ENCODE assay signal across 8 cellular contexts in genomic region chr11:43880640-43881159, GRCh38. TPM values are rescaled to one million over a fixed set of nuclear protein-coding genes. Genes with fewer than 3 reads are reported as not detected.
DNase-seq lines count a peak whose midpoint lies in the region; ATAC-seq, FAIRE-seq and TF ChIP-seq lines count a peak whose summit lies in the region.

Gene ALKBH3, plus strand, starts transcription at chr11:43880831. Its CDS starts 1,822 bp downstream, at chr11:43882653.

- H3K9me3 ChIP-seq in esophagus squamous epithelium, result no peaks in the 10 kb centered on the region

- H3K27ac Mint-ChIP-seq in activated T-cell treated with anti-CD3 and anti-CD28 coated beads, Interleukin-2, amount 50 U/mL, for 72 hours, result peak within 1 kb of the TSS; percentile 96

- H3K4me3 Mint-ChIP-seq in activated T-cell treated with anti-CD3 and anti-CD28 coated beads, Interleukin-2, amount 50 U/mL, for 72 hours, result peak within 1 kb of the TSS; percentile 96 to 99

- H3K27me3 ChIP-seq in esophagus squamous epithelium, result peaks cover 0 to 39% (median 0%) of the 10 kb centered on the region in 4 donors

- peaks cover 6% of the 10 kb centered on the region for H3K27me3 Mint-ChIP-seq in activated T-cell treated with anti-CD3 and anti-CD28 coated beads, Interleukin-2, amount 50 U/mL, for 72 hours (ENCODE audit: low read depth)

- H3K36me3 Mint-ChIP-seq in activated T-cell treated with anti-CD3 and anti-CD28 coated beads, Interleukin-2, amount 50 U/mL, for 72 hours (ENCODE audit: insufficient read depth in 2 of 2), result peaks cover 3 to 10% of the 10 kb centered on the region in 2 donors

- H3K4me1 ChIP-seq in esophagus squamous epithelium, result peaks cover 0 to 24% (median 16%) of the 10 kb centered on the region in 3 donors

- TF ChIP-seq RAD21 in Ishikawa (IDR thresholded peaks at IDR 0.05; ENCODE audit: low read depth), result no peak

- 0 out of 2 replicates have a peak, but pooled peaks have one; percentile 13 for TF ChIP-seq EP300 in Ishikawa (IDR thresholded peaks at IDR 0.05; ENCODE audit: borderline replicate concordance)

- peak in 1 of 4 donors; percentile 33 for TF ChIP-seq POLR2A in esophagus squamous epithelium (IDR thresholded peaks at IDR 0.05)

- H3K27ac ChIP-seq in esophagus squamous epithelium, result peak within 1 kb of the TSS; percentile 65 to 85 (median 80)

- intact Hi-C loops in esophagus squamous epithelium (cut with DNase I), result no loop called here

- peak within 1 kb of the TSS; percentile 72 to 91 (median 88) for H3K4me3 ChIP-seq in esophagus squamous epithelium

- H3K4me1 Mint-ChIP-seq in activated T-cell treated with anti-CD3 and anti-CD28 coated beads, Interleukin-2, amount 50 U/mL, for 72 hours (ENCODE audit: low read depth), result peaks cover 29% of the 10 kb centered on the region

- 1 to 2% methylated on average over 17 to 28 of the region's 36 CpGs for WGBS in esophagus squamous epithelium, 2 donors

- peak in 4 of 6 experiments; percentile 8 to 53 (median 20) for TF ChIP-seq CTCF in esophagus squamous epithelium (IDR thresholded peaks at IDR 0.05)

- peak; percentile 99 for ATAC-seq in GM21717 (IDR thresholded peaks at IDR 0.05; ENCODE audit: unreplicated experiment)
- peak; percentile 100 for ATAC-seq in activated T-cell treated with anti-CD3 and anti-CD28 coated beads, Interleukin-2, amount 50 U/mL, for 72 hours (replicated peaks in 1 of 2)

- DNase-seq in DMS53 (lab: John Stamatoyannopoulos, UW) (peak; percentile 86), RCC 7860 (ENCODE audit: low spot score) (peak; percentile 80), esophagus squamous epithelium (lab: John Stamatoyannopoulos, UW) (peak; percentile 57), myocyte (ENCODE audit: low read depth) (peak; percentile 94)
- DNase-seq in activated T-cell treated with anti-CD3 and anti-CD28 coated beads, Interleukin-2, amount 50 U/mL, for 72 hours, result peak; percentile 91 to 92
- peak; percentile 85 for DNase-seq in stimulated activated CD8-positive, alpha-beta memory T cell treated with anti-CD3 and anti-CD28 coated beads, Interleukin-7, amount 100 ng/mL, for 24 hours (ENCODE audit: low read depth)

- peaks cover 0 to 35% (median 0%) of the 10 kb centered on the region in 3 donors for H3K36me3 ChIP-seq in esophagus squamous epithelium

- FAIRE-seq in RCC 7860 (lab: Jason Lieb, UNC), result no peak

- H3K9me3 Mint-ChIP-seq in activated T-cell treated with anti-CD3 and anti-CD28 coated beads, Interleukin-2, amount 50 U/mL, for 72 hours, result peaks cover 0 to 2% of the 10 kb centered on the region in 2 donors

TF ChIP-seq in Ishikawa, 13 proteins besides CTCF, POLR2A, EP300 and RAD21:
- TF ChIP-seq USF1 (IDR thresholded peaks at IDR 0.05) (peak; percentile 72), CREB1 (IDR thresholded peaks at IDR 0.05; ENCODE audit: low read depth) (no peak; the same call in 1 of the 2 replicates), EGR1 (IDR thresholded peaks at IDR 0.05) (no peak), YY1 (IDR thresholded peaks at IDR 0.05; ENCODE audit: low read depth) (peak; percentile 66), ZBTB7A (IDR thresholded peaks at IDR 0.05; ENCODE audit: low read depth) (no peak), REST (IDR thresholded peaks at IDR 0.05; ENCODE audit: low read depth) (no peak), MAX (IDR thresholded peaks at IDR 0.05) (peak; percentile 75), TEAD4 (IDR thresholded peaks at IDR 0.05) (no peak), TCF12 (IDR thresholded peaks at IDR 0.05; ENCODE audit: low read depth) (peak; percentile 81), NFIC (IDR thresholded peaks at IDR 0.05) (no peak), CEBPB (IDR thresholded peaks at IDR 0.05) (no peak), TAF1 (IDR thresholded peaks at IDR 0.05; ENCODE audit: low read depth) (peak; percentile 47; the same call in 1 of the 2 replicates), FOXM1 (IDR thresholded peaks at IDR 0.05; ENCODE audit: borderline replicate concordance, low read depth) (no peak)

RNA-seq across cellular contexts. Expression of gene ALKBH3, which starts in this region (rescaled TPM):
- total RNA-seq in activated T-cell treated with anti-CD3 and anti-CD28 coated beads, Interleukin-2, amount 50 U/mL, for 72 hours, result 10 to 100 TPM; 81.7 to 84.4 TPM
- 10 to 100 TPM; 25.6 to 41.2 (median 30.7) TPM for total RNA-seq in esophagus squamous epithelium
- total RNA-seq in myocyte, result 15.0 and 28.3 TPM in 2 replicates
- polyA plus RNA-seq in myocyte (2012), result 25.4 TPM

Comparison
In these comparisons a context has a peak if more than half of its experiments do, and no peak if none do; other contexts are left out.
1. Peak in every context shown above with its lines: DNase-seq, ATAC-seq, H3K4me3 ChIP-seq and H3K27ac ChIP-seq.